Comparison of ENCODE assay signal across 21 cellular contexts in the genomic region with DNA sequence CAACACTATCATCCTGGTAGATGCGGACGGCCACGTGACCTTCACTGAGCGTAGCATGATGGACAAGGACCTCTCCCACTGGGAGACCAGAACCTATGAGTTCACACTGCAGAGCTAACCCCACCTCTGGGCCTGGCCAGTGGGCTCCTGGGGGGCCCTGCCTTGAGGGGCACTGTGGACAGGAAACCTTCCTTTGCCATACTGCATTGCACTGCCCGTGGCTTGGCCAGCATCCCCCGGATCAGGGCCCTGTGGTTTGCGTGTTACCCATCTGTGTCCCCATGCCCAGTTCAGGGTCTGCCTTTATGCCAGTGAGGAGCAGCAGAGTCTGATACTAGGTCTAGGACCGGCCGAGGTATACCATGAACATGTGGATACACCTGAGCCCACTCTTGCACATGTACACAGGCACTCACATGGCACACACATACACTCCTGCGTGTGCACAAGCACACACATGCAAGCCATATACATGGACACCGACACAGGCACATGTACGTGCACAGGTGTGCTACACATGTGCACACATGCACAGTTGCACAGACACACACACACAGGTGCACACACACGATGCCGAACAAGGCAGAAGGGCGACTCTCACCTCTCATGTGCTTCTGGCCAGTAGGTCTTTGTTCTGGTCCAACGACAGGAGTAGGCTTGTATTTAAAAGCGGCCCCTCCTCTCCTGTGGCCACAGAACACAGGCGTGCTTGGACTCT.
"Had no signal": no experiment of that assay in that cellular context is flagged by ENCODE, and none has a peak within 500 bp of the region (broad histone marks: within the 10 kb centered on the region; RNA-seq: fewer than 3 reads in every experiment).

No MANE protein-coding gene starts in this region.

- H3K27ac Mint-ChIP-seq: neural progenitor cell; stimulated activated naive B cell treated with anti-CD40 and anti-IgM and Interleukin-4, amounts not matched to agents 10 μg/mL and 1 μg/mL and 100 μg/mL, for 72 hours; stimulated activated naive CD8-positive, alpha-beta T cell treated with anti-CD3 and anti-CD28 coated beads, Interleukin-15, amount 100 ng/mL, for 72 hours had no signal

- H3K9ac ChIP-seq: neural progenitor cell, parathyroid adenoma had no signal

- H3K4me1 Mint-ChIP-seq: stimulated activated naive B cell treated with anti-CD40 and anti-IgM and Interleukin-4, amounts not matched to agents 10 μg/mL and 1 μg/mL and 100 μg/mL, for 72 hours had no signal

- H3K4me3 ChIP-seq: dorsolateral prefrontal cortex, heart left ventricle, mucosa of descending colon, neural progenitor cell, skin epidermis, thoracic aorta, transverse colon had no signal

- H3K36me3 ChIP-seq: neural progenitor cell had no signal

- H3K9me3 Mint-ChIP-seq: naive thymus-derived CD8-positive, alpha-beta T cell; neural progenitor cell; stimulated activated naive B cell treated with anti-CD40 and anti-IgM and Interleukin-4, amounts not matched to agents 10 μg/mL and 1 μg/mL and 100 μg/mL, for 72 hours; stimulated activated naive CD8-positive, alpha-beta T cell treated with anti-CD3 and anti-CD28 coated beads, Interleukin-15, amount 100 ng/mL, for 72 hours had no signal

- H3K4me2 ChIP-seq: neural progenitor cell had no signal

- DNase-seq: cortex of kidney; dorsolateral prefrontal cortex; effector CD8-positive, alpha-beta T cell; heart left ventricle; hippocampal formation; kidney glomerular epithelial cell; mucosa of descending colon; naive thymus-derived CD8-positive, alpha-beta T cell; occipital lobe; stimulated activated CD4-positive, alpha-beta T cell treated with anti-CD3 and anti-CD28 coated beads, Interleukin-2, amount 100 ng/mL, for 24 hours; stimulated activated CD4-positive, alpha-beta T cell treated with anti-CD3 and anti-CD28 coated beads, Interleukin-4, amount 100 ng/mL, for 4 hours; stimulated activated naive B cell treated with anti-CD40 and anti-IgM and Interleukin-4, amounts not matched to agents 10 μg/mL and 1 μg/mL and 100 μg/mL, for 72 hours; stimulated activated naive CD8-positive, alpha-beta T cell treated with anti-CD3 and anti-CD28 coated beads, Interleukin-15, amount 100 ng/mL, for 72 hours; substantia nigra; transverse colon had no signal

- FAIRE-seq: frontal cortex, islet of Langerhans had no signal

- H3K27me3 ChIP-seq: dorsolateral prefrontal cortex, heart left ventricle, neural progenitor cell, transverse colon had no signal

- ATAC-seq: mucosa of descending colon; naive thymus-derived CD8-positive, alpha-beta T cell; stimulated activated naive B cell treated with anti-CD40 and anti-IgM and Interleukin-4, amounts not matched to agents 10 μg/mL and 1 μg/mL and 100 μg/mL, for 72 hours; stimulated activated naive CD8-positive, alpha-beta T cell treated with anti-CD3 and anti-CD28 coated beads, Interleukin-15, amount 100 ng/mL, for 72 hours had no signal

- H3K4me1 ChIP-seq: neural progenitor cell, parathyroid adenoma, transverse colon had no signal

- H3K27me3 Mint-ChIP-seq: naive thymus-derived CD8-positive, alpha-beta T cell; stimulated activated naive B cell treated with anti-CD40 and anti-IgM and Interleukin-4, amounts not matched to agents 10 μg/mL and 1 μg/mL and 100 μg/mL, for 72 hours; stimulated activated naive CD8-positive, alpha-beta T cell treated with anti-CD3 and anti-CD28 coated beads, Interleukin-15, amount 100 ng/mL, for 72 hours had no signal

- H3K79me2 ChIP-seq: parathyroid adenoma had no signal

- H3K27ac ChIP-seq: dorsolateral prefrontal cortex, heart left ventricle, neural progenitor cell, parathyroid adenoma, skin epidermis, thoracic aorta, transverse colon had no signal

- H3K9me3 ChIP-seq: heart left ventricle, mucosa of descending colon, thoracic aorta, transverse colon had no signal

- H3K4me3 Mint-ChIP-seq: naive thymus-derived CD8-positive, alpha-beta T cell; neural progenitor cell; stimulated activated naive B cell treated with anti-CD40 and anti-IgM and Interleukin-4, amounts not matched to agents 10 μg/mL and 1 μg/mL and 100 μg/mL, for 72 hours; stimulated activated naive CD8-positive, alpha-beta T cell treated with anti-CD3 and anti-CD28 coated beads, Interleukin-15, amount 100 ng/mL, for 72 hours had no signal

- H2AFZ ChIP-seq: neural progenitor cell, parathyroid adenoma had no signal
